ENCODE assay signal across 9 cellular contexts in the genomic region with DNA sequence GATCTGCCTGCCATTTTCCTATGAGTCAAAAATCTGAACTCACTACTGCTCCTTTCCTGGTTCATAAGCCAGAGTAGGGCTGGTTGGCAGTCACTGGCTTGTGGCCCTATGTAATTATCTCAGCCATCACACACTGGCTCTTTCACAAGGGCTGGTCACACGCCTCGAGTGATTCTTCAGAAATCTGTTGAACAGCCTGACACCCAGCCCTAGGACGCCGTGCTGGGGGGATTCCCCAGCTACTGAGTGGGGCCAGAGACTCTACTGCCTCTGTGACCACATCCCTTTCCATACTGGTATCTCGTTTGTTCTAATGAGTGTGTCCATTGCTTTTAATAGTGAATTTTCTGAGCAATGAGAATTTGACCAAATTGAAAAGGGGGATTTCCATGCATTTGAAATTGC. TPM values are rescaled to one million over a fixed set of nuclear protein-coding genes. Genes with fewer than 3 reads are reported as not detected.
DNase-seq lines count a peak whose midpoint lies in the region; ATAC-seq and TF ChIP-seq lines count a peak whose summit lies in the region.
"Had no signal": no experiment of that assay in that cellular context is flagged by ENCODE, and none has a peak within 500 bp of the region (broad histone marks: within the 10 kb centered on the region; RNA-seq: fewer than 3 reads in every experiment).

No MANE protein-coding gene starts in this region.

- TF ChIP-seq CTCF in gastrocnemius medialis (IDR thresholded peaks at IDR 0.05 in 4 of 5, conservative IDR thresholded peaks at IDR 0.05 in 1 of 5) = no peak

- in situ Hi-C loops in gastrocnemius medialis (cut with MboI; ENCODE audit: low sequenced_read_pairs in 4 of 4) = no loop called here

- H3K4me1 Mint-ChIP-seq in T-helper 1 cell treated with Interleukin-12 subunit alpha and Interleukin-12 subunit beta and Interleukin-4 antibody, amounts not matched to agents 30 μg/mL and 1 μg/mL, for 36 hours (ENCODE audit: low read depth) = peaks cover 26% of the 10 kb centered on the region
- H3K4me1 Mint-ChIP-seq in stimulated activated effector memory CD8-positive, alpha-beta T cell treated with anti-CD3 and anti-CD28 coated beads, Interleukin-12 subunit alpha, Interleukin-12 subunit beta, amount 100 ng/mL, for 72 hours = peaks cover 30% of the 10 kb centered on the region

- peaks cover 4 to 16% of the 10 kb centered on the region in 2 donors for H3K4me1 ChIP-seq in gastrocnemius medialis
- H3K4me1 ChIP-seq: BLaER1 had no signal

- peak overlapping the region; percentile 47 for H3K27ac Mint-ChIP-seq in T-helper 1 cell treated with Interleukin-12 subunit alpha and Interleukin-12 subunit beta and Interleukin-4 antibody, amounts not matched to agents 30 μg/mL and 1 μg/mL, for 36 hours
- peak overlapping the region; percentile 82 for H3K27ac Mint-ChIP-seq in stimulated activated effector memory CD8-positive, alpha-beta T cell treated with anti-CD3 and anti-CD28 coated beads, Interleukin-12 subunit alpha, Interleukin-12 subunit beta, amount 100 ng/mL, for 72 hours

- no peaks in the 10 kb centered on the region for H3K27me3 Mint-ChIP-seq in T-helper 1 cell treated with Interleukin-12 subunit alpha and Interleukin-12 subunit beta and Interleukin-4 antibody, amounts not matched to agents 30 μg/mL and 1 μg/mL, for 36 hours (ENCODE audit: low read depth)

- intact Hi-C loops in gastrocnemius medialis (cut with DNase I; ENCODE audit: low total_unique reads) (no loop called here), cardiac septum (cut with DNase I) (no loop called here)

- peaks cover 62% of the 10 kb centered on the region for H3K36me3 Mint-ChIP-seq in T-helper 1 cell treated with Interleukin-12 subunit alpha and Interleukin-12 subunit beta and Interleukin-4 antibody, amounts not matched to agents 30 μg/mL and 1 μg/mL, for 36 hours (ENCODE audit: low read depth)
- H3K36me3 Mint-ChIP-seq in stimulated activated effector memory CD8-positive, alpha-beta T cell treated with anti-CD3 and anti-CD28 coated beads, Interleukin-12 subunit alpha, Interleukin-12 subunit beta, amount 100 ng/mL, for 72 hours = peaks cover 100% of the 10 kb centered on the region

- no peak for TF ChIP-seq POLR2A in gastrocnemius medialis (IDR thresholded peaks at IDR 0.05)

- peak; percentile 36 for DNase-seq in activated naive CD4-positive, alpha-beta T cell treated with Interleukin-2 at 50 U/mL for 16 hours
- no peak for DNase-seq in activated naive CD4-positive, alpha-beta T cell treated with anti-CD3 and anti-CD28 coated beads, Interleukin-2, amount 50 U/mL, for 16 hours
- peak; percentile 29 to 73 for DNase-seq in stimulated activated effector memory CD8-positive, alpha-beta T cell treated with anti-CD3 and anti-CD28 coated beads, Interleukin-12 subunit alpha, Interleukin-12 subunit beta, amount 100 ng/mL, for 72 hours (ENCODE audit: low spot score in 2 of 2)
- DNase-seq in gastrocnemius medialis (no peak), cardiac septum (ENCODE audit: low spot score) (no peak), middle frontal gyrus (ENCODE audit: extremely low spot score, low spot score) (no peak)

- no peaks in the 10 kb centered on the region for H3K9me3 Mint-ChIP-seq in T-helper 1 cell treated with Interleukin-12 subunit alpha and Interleukin-12 subunit beta and Interleukin-4 antibody, amounts not matched to agents 30 μg/mL and 1 μg/mL, for 36 hours
- no peaks in the 10 kb centered on the region for H3K9me3 Mint-ChIP-seq in stimulated activated effector memory CD8-positive, alpha-beta T cell treated with anti-CD3 and anti-CD28 coated beads, Interleukin-12 subunit alpha, Interleukin-12 subunit beta, amount 100 ng/mL, for 72 hours

- H3K9me3 ChIP-seq in gastrocnemius medialis = no peaks in the 10 kb centered on the region

- H3K27ac ChIP-seq in gastrocnemius medialis = no peak overlapping the region
- H3K27ac ChIP-seq: BLaER1 had no signal

- peaks cover 0 to 88% of the 10 kb centered on the region in 2 donors for H3K36me3 ChIP-seq in gastrocnemius medialis

- no peak overlapping the region for H3K4me3 Mint-ChIP-seq in T-helper 1 cell treated with Interleukin-12 subunit alpha and Interleukin-12 subunit beta and Interleukin-4 antibody, amounts not matched to agents 30 μg/mL and 1 μg/mL, for 36 hours
- peak overlapping the region; percentile 30 for H3K4me3 Mint-ChIP-seq in stimulated activated effector memory CD8-positive, alpha-beta T cell treated with anti-CD3 and anti-CD28 coated beads, Interleukin-12 subunit alpha, Interleukin-12 subunit beta, amount 100 ng/mL, for 72 hours

- no peak overlapping the region for H3K4me3 ChIP-seq in gastrocnemius medialis
- H3K4me3 ChIP-seq: BLaER1 had no signal

- ATAC-seq in HG02759 (IDR thresholded peaks at IDR 0.05; ENCODE audit: unreplicated experiment) (peak; percentile 99), gastrocnemius medialis (no peak)
- peak; percentile 100 for ATAC-seq in stimulated activated effector memory CD8-positive, alpha-beta T cell treated with anti-CD3 and anti-CD28 coated beads, Interleukin-12 subunit alpha, Interleukin-12 subunit beta, amount 100 ng/mL, for 72 hours

- no peaks in the 10 kb centered on the region for H3K27me3 ChIP-seq in gastrocnemius medialis
- H3K27me3 ChIP-seq: BLaER1 had no signal

RNA-seq across cellular contexts. Expression of a gene that starts 45.8 kb away (rescaled TPM):
- total RNA-seq in gastrocnemius medialis (under 1 TPM; 0.07 to 0.51 (median 0.26) TPM), cardiac septum (0.81 TPM)

Comparison
In these comparisons a context has a peak if more than half of its experiments do, and no peak if none do; other contexts are left out.
1. DNase-seq: peak in activated naive CD4-positive, alpha-beta T cell treated with Interleukin-2 at 50 U/mL for 16 hours (single experiment) and stimulated activated effector memory CD8-positive, alpha-beta T cell treated with anti-CD3 and anti-CD28 coated beads, Interleukin-12 subunit alpha, Interleukin-12 subunit beta, amount 100 ng/mL, for 72 hours (2 of 2); none in activated naive CD4-positive, alpha-beta T cell treated with anti-CD3 and anti-CD28 coated beads, Interleukin-2, amount 50 U/mL, for 16 hours (single experiment), gastrocnemius medialis (0 of 2), cardiac septum (single experiment) and middle frontal gyrus (single experiment).
2. ATAC-seq: peak in HG02759 (single experiment) and stimulated activated effector memory CD8-positive, alpha-beta T cell treated with anti-CD3 and anti-CD28 coated beads, Interleukin-12 subunit alpha, Interleukin-12 subunit beta, amount 100 ng/mL, for 72 hours (single experiment); none in gastrocnemius medialis (0 of 2).